Comparison of ENCODE assay signal across 14 cellular contexts in the genomic region with DNA sequence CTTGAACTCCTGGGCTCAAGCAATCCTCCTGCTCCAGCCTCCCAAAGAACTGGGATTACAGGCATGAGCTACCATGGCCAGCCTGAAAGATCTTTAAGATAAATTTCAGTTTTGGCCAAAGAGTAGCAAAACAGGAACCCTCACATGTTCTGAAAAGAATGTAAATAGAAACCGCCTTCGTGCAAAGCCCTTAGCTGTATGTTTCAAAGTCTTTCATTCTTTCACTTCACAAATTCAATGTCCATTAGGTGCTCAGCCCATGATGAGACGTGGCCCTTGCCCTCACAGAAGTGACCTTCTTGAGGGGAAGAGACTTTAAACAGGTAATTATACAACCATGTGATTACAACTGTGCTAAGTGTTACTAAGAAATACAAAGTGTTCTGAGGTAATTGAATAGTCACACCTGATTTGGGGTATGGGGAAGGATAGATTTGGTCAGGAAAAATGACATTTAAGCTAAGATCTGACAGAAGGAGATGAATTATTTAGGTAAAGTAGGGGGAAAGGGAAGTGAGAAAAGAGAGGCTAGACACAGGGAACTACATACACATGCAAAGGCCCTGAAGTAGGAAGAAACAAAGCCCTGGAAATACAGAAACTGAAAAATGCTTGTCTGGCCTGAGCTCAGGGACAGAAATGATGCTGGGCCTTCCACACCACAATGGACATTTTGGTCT. TPM values are rescaled to one million over a fixed set of nuclear protein-coding genes. Genes with fewer than 3 reads are reported as not detected.
DNase-seq lines count a peak whose midpoint lies in the region; ATAC-seq and TF ChIP-seq lines count a peak whose summit lies in the region.
"Had no signal": no experiment of that assay in that cellular context is flagged by ENCODE, and none has a peak within 500 bp of the region (broad histone marks: within the 10 kb centered on the region; RNA-seq: fewer than 3 reads in every experiment).

No MANE protein-coding gene starts in this region.

- H3K36me3 ChIP-seq in hepatocyte (replicated peaks; ENCODE audit: insufficient read depth, low read depth): no peaks in the 10 kb centered on the region

- H3K27ac ChIP-seq in hepatocyte: peak overlapping the region; percentile 65

- no peaks in the 10 kb centered on the region for H3K79me2 ChIP-seq in hepatocyte

- intact Hi-C loops in CD14-positive monocyte (cut with micrococcal nuclease): no loop called here

- 65% methylated on average over 3 of the region's 3 CpGs for WGBS in hepatocyte (ENCODE audit: low lambda C conversion rate, missing lambda C conversion rate)

- H3K4me3 ChIP-seq in hepatocyte (no peak overlapping the region), foreskin fibroblast (ENCODE audit: low read depth in 1 of 2, low read length in 2 of 2) (no peak overlapping the region)
- H3K4me3 ChIP-seq: upper lobe of left lung had no signal

- H3K4me2 ChIP-seq in hepatocyte: no peak overlapping the region

- H3K27ac Mint-ChIP-seq in CD14-positive monocyte: peak overlapping the region; percentile 91 to 98 (median 97)

- H3K4me1 Mint-ChIP-seq in CD14-positive monocyte: peaks cover 48% of the 10 kb centered on the region

- no peak overlapping the region for H2AFZ ChIP-seq in hepatocyte

- H3K27me3 Mint-ChIP-seq in CD14-positive monocyte (ENCODE audit: low read depth in 3 of 3): no peaks in the 10 kb centered on the region

- H3K9me3 ChIP-seq in hepatocyte (ENCODE audit: low read depth): no peaks in the 10 kb centered on the region
- H3K9me3 ChIP-seq: upper lobe of left lung had no signal

- H3K4me1 ChIP-seq in hepatocyte (ENCODE audit: insufficient read depth): no peaks in the 10 kb centered on the region
- H3K4me1 ChIP-seq: upper lobe of left lung had no signal

- H3K9me3 Mint-ChIP-seq in CD14-positive monocyte: peaks cover 0 to 5% (median 0%) of the 10 kb centered on the region in 7 donors

- H3K27me3 ChIP-seq in hepatocyte: no peaks in the 10 kb centered on the region
- H3K27me3 ChIP-seq: upper lobe of left lung had no signal

- TF ChIP-seq CTCF in CD14-positive monocyte (IDR thresholded peaks at IDR 0.05) (no peak), hepatocyte (IDR thresholded peaks at IDR 0.05; ENCODE audit: poor library complexity) (no peak), foreskin fibroblast (IDR thresholded peaks at IDR 0.05; ENCODE audit: low read depth, low read length) (no peak)

- no peaks in the 10 kb centered on the region for H4K20me1 ChIP-seq in hepatocyte (ENCODE audit: insufficient read depth, poor library complexity, severe bottlenecking)

- H3K36me3 Mint-ChIP-seq in CD14-positive monocyte: peaks cover 11 to 23% of the 10 kb centered on the region in 2 donors

- H3K4me3 Mint-ChIP-seq in CD14-positive monocyte: peak overlapping the region; percentile 20 to 75

- ATAC-seq in GM19324 (IDR thresholded peaks at IDR 0.05; ENCODE audit: low FRiP score, unreplicated experiment): peak; percentile 48
- ATAC-seq in HG03066 (IDR thresholded peaks at IDR 0.05; ENCODE audit: low read depth, unreplicated experiment): peak; percentile 62
- ATAC-seq in GM21528 (IDR thresholded peaks at IDR 0.05; ENCODE audit: low FRiP score, unreplicated experiment): no peak
- ATAC-seq: sciatic nerve had no signal

- no peaks in the 10 kb centered on the region for H3K9me2 ChIP-seq in hepatocyte (replicated peaks; ENCODE audit: insufficient read depth)

- no peak for DNase-seq in CD14-positive monocyte (ENCODE audit: low spot score)
- no peak for DNase-seq in hepatocyte (ENCODE audit: low spot score)
- DNase-seq in foreskin fibroblast: no peak
- DNase-seq in NCI-H1694 treated with DMSO at 0.1 percent for 48 hours (lab: John Stamatoyannopoulos, UW): no peak
- no peak for DNase-seq in anterior cingulate cortex (lab: John Stamatoyannopoulos, UW)
- DNase-seq: activated naive CD4-positive, alpha-beta T cell treated with Interleukin-2 at 50 U/mL for 16 hours; caudate nucleus; erythroblast; NCI-H2029 treated with DMSO at 0.1 percent for 48 hours; upper lobe of left lung had no signal

RNA-seq across cellular contexts. Expression of gene HSPBAP1, which starts 19.6 kb away (rescaled TPM):
- polyA plus RNA-seq in CD14-positive monocyte: 10 to 100 TPM; 11.7 to 11.9 TPM
- total RNA-seq in hepatocyte: 7.9 and 11.0 TPM in 2 replicates
- 6.2 and 9.3 TPM in 2 replicates for polyA plus RNA-seq in hepatocyte

RNA-seq across cellular contexts. Expression of gene SLC49A4, which starts 20.9 kb away (rescaled TPM):
- polyA plus RNA-seq in CD14-positive monocyte: 10 to 100 TPM; 18.6 to 19.0 TPM
- total RNA-seq in hepatocyte: 59.2 and 61.2 TPM in 2 replicates
- 30.9 and 39.1 TPM in 2 replicates for polyA plus RNA-seq in hepatocyte
